Comparison of ENCODE assay signal across 19 cellular contexts in genomic region chr6:35833534-35833933, GRCh38. TPM values are rescaled to one million over a fixed set of nuclear protein-coding genes. Genes with fewer than 3 reads are reported as not detected.
DNase-seq lines count a peak whose midpoint lies in the region; ATAC-seq, FAIRE-seq and TF ChIP-seq lines count a peak whose summit lies in the region.
"Had no signal": no experiment of that assay in that cellular context is flagged by ENCODE, and none has a peak within 500 bp of the region (broad histone marks: within the 10 kb centered on the region; RNA-seq: fewer than 3 reads in every experiment).

No MANE protein-coding gene starts in this region.

- H3K27ac Mint-ChIP-seq in effector memory CD8-positive, alpha-beta T cell: peak overlapping the region in 1 of 2 donors; percentile 25
- H3K27ac Mint-ChIP-seq: activated T-cell treated with anti-CD3 and anti-CD28 coated beads, Interleukin-2, amount 50 U/mL, for 24 hours had no signal

- no peaks in the 10 kb centered on the region for H3F3A ChIP-seq in GM23248 (ENCODE audit: insufficient read depth)

- H4K20me1 ChIP-seq in GM23248 (ENCODE audit: insufficient read depth): no peaks in the 10 kb centered on the region

- no peak overlapping the region for H3K4me2 ChIP-seq in GM23248 (ENCODE audit: unreplicated experiment)

- in situ Hi-C loops in GM23248 (cut with MboI): no loop called here

- no peak overlapping the region for H3K27ac ChIP-seq in GM23248

- H3K4me1 Mint-ChIP-seq in effector memory CD8-positive, alpha-beta T cell (ENCODE audit: low read depth in 2 of 2): no peaks in the 10 kb centered on the region

- H3K4me1 ChIP-seq in GM23248 (ENCODE audit: insufficient read depth): no peaks in the 10 kb centered on the region

- no peak overlapping the region for H3K9ac ChIP-seq in GM23248

- TF ChIP-seq CTCF in AG09309 (IDR thresholded peaks at IDR 0.05; ENCODE audit: control insufficient read depth, insufficient read depth, low read depth, low read length, missing control alignments): no peak

- H3K27me3 ChIP-seq in GM23248 (replicated peaks; ENCODE audit: insufficient read depth): no peaks in the 10 kb centered on the region
- H3K27me3 ChIP-seq: right lobe of liver had no signal

- no peak for TF ChIP-seq POLR2A in GM12892 (IDR thresholded peaks at IDR 0.05; ENCODE audit: low read depth, low read length)

- no peaks in the 10 kb centered on the region for H3K9me3 Mint-ChIP-seq in effector memory CD8-positive, alpha-beta T cell
- H3K9me3 Mint-ChIP-seq: activated T-cell treated with anti-CD3 and anti-CD28 coated beads, Interleukin-2, amount 50 U/mL, for 24 hours had no signal

- no peak for FAIRE-seq in GM12892 (lab: Jason Lieb, UNC)

- peak; percentile 3 for DNase-seq in AG09309 (ENCODE audit: low read depth)
- peak; percentile 43 for DNase-seq in GM23248
- peak; percentile 89 for DNase-seq in OCI-M1 (lab: John Stamatoyannopoulos, UW)
- peak; percentile 20 for DNase-seq in fibroblast of gingiva (ENCODE audit: low read depth)
- DNase-seq in iPS-NIHi11 (ENCODE audit: low spot score): no peak
- no peak for DNase-seq in HUDEP-2 (lab: John Stamatoyannopoulos, UW; ENCODE audit: unreplicated experiment in 76 of 76)
- no peak for DNase-seq in GM12892 (ENCODE audit: insufficient read length)
- DNase-seq in effector memory CD8-positive, alpha-beta T cell: no peak
- DNase-seq: activated CD4-positive, alpha-beta T cell treated with anti-CD3 and anti-CD28 coated beads, Interleukin-2, amount 50 U/mL, for 48 hours; activated naive CD4-positive, alpha-beta T cell treated with anti-CD3 and anti-CD28 coated beads, Interleukin-2, amount 50 U/mL, for 16 hours; activated T-cell treated with anti-CD3 and anti-CD28 coated beads, Interleukin-2, amount 50 U/mL, for 24 hours; hypothalamus; Karpas-422; NCI-H1694 treated with DMSO at 0.1 percent for 48 hours; right lobe of liver; stimulated activated CD4-positive, alpha-beta T cell treated with anti-CD3 and anti-CD28 coated beads, Interleukin-2, amount 100 ng/mL, for 24 hours had no signal

- H3K9me2 ChIP-seq in GM23248 (ENCODE audit: insufficient read depth): no peaks in the 10 kb centered on the region

- H3K27me3 Mint-ChIP-seq in effector memory CD8-positive, alpha-beta T cell: no peaks in the 10 kb centered on the region
- H3K27me3 Mint-ChIP-seq: activated T-cell treated with anti-CD3 and anti-CD28 coated beads, Interleukin-2, amount 50 U/mL, for 24 hours had no signal

- peaks cover 23% of the 10 kb centered on the region for H3K36me3 ChIP-seq in GM23248 (ENCODE audit: low read depth)

- WGBS in GM23248 (ENCODE audit: low coverage in 1 of 2, low lambda C conversion rate in 2 of 2, missing lambda C conversion rate in 2 of 2), 2 experiments: 91 to 93% methylated on average over 7 of the region's 7 CpGs

- H3K4me3 Mint-ChIP-seq in effector memory CD8-positive, alpha-beta T cell: no peak overlapping the region
- H3K4me3 Mint-ChIP-seq: activated T-cell treated with anti-CD3 and anti-CD28 coated beads, Interleukin-2, amount 50 U/mL, for 24 hours had no signal

- no peak for ATAC-seq in effector memory CD8-positive, alpha-beta T cell (replicated peaks)
- ATAC-seq: SK-N-SH treated with all-trans-retinoic acid at 6 μM for 48 hours had no signal

- H3K4me3 ChIP-seq in AG09309 (ENCODE audit: control insufficient read depth, low read depth, low read length): no peak overlapping the region
- no peak overlapping the region for H3K4me3 ChIP-seq in GM23248
- H3K4me3 ChIP-seq: right lobe of liver had no signal

- H3K79me2 ChIP-seq in GM23248 (ENCODE audit: insufficient read depth): no peaks in the 10 kb centered on the region

- no peak overlapping the region for H2AFZ ChIP-seq in GM23248

- no peaks in the 10 kb centered on the region for H3K9me3 ChIP-seq in GM23248 (ENCODE audit: low read depth)
- H3K9me3 ChIP-seq: right lobe of liver had no signal

- peaks cover 14% of the 10 kb centered on the region for H3K36me3 Mint-ChIP-seq in effector memory CD8-positive, alpha-beta T cell (ENCODE audit: insufficient read depth)

RNA-seq across cellular contexts. Expression of gene LHFPL5, which starts 28.4 kb away (rescaled TPM):
- total RNA-seq in GM23248 (2014; rRNA removed; shearing (Covaris generic)): not detected in 2 replicates
- polyA plus RNA-seq in GM23248 (2016; fragmentation: Nextera tagmentation; extraction: Ambion mirVana): not detected in 2 replicates
- polyA plus RNA-seq in GM12892 (2012; ENCODE audit: missing spikeins): not detected
- total RNA-seq: osteoblast, right lobe of liver, subcutaneous adipose tissue had no signal

RNA-seq across cellular contexts. Expression of gene CLPS, which starts 36.4 kb away (rescaled TPM):
- total RNA-seq in GM23248 (2014; rRNA removed; shearing (Covaris generic)): not detected in 2 replicates
- not detected in 2 replicates for polyA plus RNA-seq in GM23248 (2016; fragmentation: Nextera tagmentation; extraction: Ambion mirVana)
- not detected for polyA plus RNA-seq in GM12892 (2012; ENCODE audit: missing spikeins)
- total RNA-seq: osteoblast, right lobe of liver, subcutaneous adipose tissue had no signal

RNA-seq across cellular contexts. Expression of gene CLPSL1, which starts 52.7 kb away (rescaled TPM):
- not detected in 2 replicates for total RNA-seq in GM23248 (2014; rRNA removed; shearing (Covaris generic))
- polyA plus RNA-seq in GM23248 (2016; fragmentation: Nextera tagmentation; extraction: Ambion mirVana): not detected in 2 replicates
- polyA plus RNA-seq in GM12892 (2012; ENCODE audit: missing spikeins): not detected
- total RNA-seq: osteoblast, right lobe of liver, subcutaneous adipose tissue had no signal

RNA-seq across cellular contexts. Expression of gene CLPSL2, which starts 57.1 kb away (rescaled TPM):
- not detected in 2 replicates for total RNA-seq in GM23248 (2014; rRNA removed; shearing (Covaris generic))
- polyA plus RNA-seq in GM23248 (2016; fragmentation: Nextera tagmentation; extraction: Ambion mirVana): not detected in 2 replicates
- polyA plus RNA-seq in GM12892 (2012; ENCODE audit: missing spikeins): not detected
- total RNA-seq: osteoblast, right lobe of liver, subcutaneous adipose tissue had no signal

Comparison
In these comparisons a context has a peak if more than half of its experiments do, and no peak if none do; other contexts are left out.
1. DNase-seq: peak in AG09309 (single experiment), GM23248 (single experiment), OCI-M1 (single experiment) and fibroblast of gingiva (single experiment); none in iPS-NIHi11 (single experiment), HUDEP-2 (0 of 76), GM12892 (single experiment) and effector memory CD8-positive, alpha-beta T cell (0 of 3).